Comparison of ENCODE assay signal across 8 cellular contexts in genomic region chr1:1230656-1231399, GRCh38. TPM values are rescaled to one million over a fixed set of nuclear protein-coding genes. Genes with fewer than 3 reads are reported as not detected.
DNase-seq lines count a peak whose midpoint lies in the region; ATAC-seq, FAIRE-seq and TF ChIP-seq lines count a peak whose summit lies in the region.

No MANE protein-coding gene starts in this region.

- no peaks in the 10 kb centered on the region for H3K9me3 Mint-ChIP-seq in T-helper 2 cell treated with Interferon-gamma antibody and Interleukin-4, amounts not matched to agents 5 μg/mL and 100 μg/mL, for 36 hours
- no peaks in the 10 kb centered on the region for H3K9me3 Mint-ChIP-seq in MCF 10A (ENCODE audit: unreplicated experiment)

- POLR2A ChIA-PET in MCF 10A (lab: Yijun Ruan, JAX) (interaction anchor here (0.6 to 2.0 kb wide), 20 partner anchors 9 to 230 kb away, joined by 3 to 9 read pairs (median 4); partner anchors contain the start of genes C1orf159, CCNL2 and ISG15), HepG2 (lab: Yijun Ruan, JAX) (interaction anchor here (0.9 to 2.7 kb wide), 11 partner anchors 9 to 231 kb away, joined by 3 to 25 read pairs (median 6); partner anchors contain the start of genes C1orf159, HES4 and UBE2J2)

- 0 out of 2 replicates have a peak, but pooled peaks cover 3% of the 10 kb centered on the region for H4K20me1 ChIP-seq in HepG2 (ENCODE audit: insufficient read depth, low read length)

- no peaks in the 10 kb centered on the region for H3K9me3 ChIP-seq in HepG2 (ENCODE audit: low read length)
- H3K9me3 ChIP-seq in tibial nerve, result no peaks in the 10 kb centered on the region

- peak overlapping the region; percentile 85 for H3K4me2 ChIP-seq in HepG2 (ENCODE audit: low read depth, low read length)

- intact Hi-C loops in MCF 10A (cut with micrococcal nuclease), result loop anchor here (2.0 to 5.0 kb wide), 2 partner anchors 61 to 108 kb away; no protein-coding TSS in a partner anchor
- intact Hi-C loops in HepG2 (cut with micrococcal nuclease; ENCODE audit: unreplicated experiment), result loop anchor here (5.0 to 10.0 kb wide), 3 partner anchors 56 to 226 kb away; partner anchors contain the start of genes HES4 and TTLL10

- DNase-seq in T-helper 2 cell treated with Interferon-gamma antibody and Interleukin-4, amounts not matched to agents 5 μg/mL and 100 μg/mL, for 36 hours (ENCODE audit: low spot score), result no peak
- DNase-seq in T-helper 2 cell (no peak), MV-4-11 (lab: John Stamatoyannopoulos, UW) (peak; percentile 30), MCF 10A (ENCODE audit: unreplicated experiment) (peak; percentile 64), HepG2 (ENCODE audit: low spot score) (peak; percentile 60), tibial nerve (ENCODE audit: low spot score in 2 of 2) (no peak), NCI-H1092 treated with DMSO at 0.1 percent for 48 hours (lab: John Stamatoyannopoulos, UW) (no peak)

- in situ Hi-C loops in HepG2 (cut with HindIII; ENCODE audit: extremely low pct_ligation_motif_present, low pct_unique_long_range_greater_than_20kb), result no loop called here

- CTCF ChIA-PET in MCF 10A (lab: Yijun Ruan, JAX), result interaction anchor here (0.6 to 1.5 kb wide), 9 partner anchors 11 to 457 kb away, joined by 3 to 8 read pairs (median 3); no protein-coding TSS in a partner anchor
- CTCF ChIA-PET in HepG2 (lab: Yijun Ruan, JAX; ENCODE audit: low intra/inter-chr PET ratio, low total read pairs), result interaction anchor here (1.2 to 2.1 kb wide), 2 partner anchors 107 to 109 kb away, joined by 3 to 5 read pairs; no protein-coding TSS in a partner anchor

- H3K9ac ChIP-seq in HepG2 (ENCODE audit: insufficient read depth, low read depth, low read length), result peak overlapping the region; percentile 98

- H3K4me1 Mint-ChIP-seq in T-helper 2 cell treated with Interferon-gamma antibody and Interleukin-4, amounts not matched to agents 5 μg/mL and 100 μg/mL, for 36 hours (ENCODE audit: low read depth), result peaks cover 12% of the 10 kb centered on the region
- H3K4me1 Mint-ChIP-seq in MCF 10A (ENCODE audit: insufficient read depth, unreplicated experiment), result peaks cover 8% of the 10 kb centered on the region

- H3K27me3 Mint-ChIP-seq in T-helper 2 cell treated with Interferon-gamma antibody and Interleukin-4, amounts not matched to agents 5 μg/mL and 100 μg/mL, for 36 hours (ENCODE audit: low read depth), result no peaks in the 10 kb centered on the region
- H3K27me3 Mint-ChIP-seq in MCF 10A (ENCODE audit: insufficient read depth, unreplicated experiment), result no peaks in the 10 kb centered on the region

- TF ChIP-seq POLR2A in HepG2 (IDR thresholded peaks at IDR 0.05; ENCODE audit: insufficient read depth in 1 of 2, low read depth in 2 of 2, low read length in 2 of 2), result 0 out of 4 replicates have a peak, but pooled peaks of 1 of the 2 experiments have one; percentile 11
- TF ChIP-seq POLR2A in tibial nerve (IDR thresholded peaks at IDR 0.05), result no peak

- FAIRE-seq in HepG2 (lab: Jason Lieb, UNC), result peak; percentile 82

- no peaks in the 10 kb centered on the region; a peak in 1 of 5 replicates for H3K27me3 ChIP-seq in HepG2 (ENCODE audit: control insufficient read depth in 1 of 2, insufficient read depth in 2 of 2, low read length in 2 of 2)
- no peaks in the 10 kb centered on the region for H3K27me3 ChIP-seq in tibial nerve

- peak overlapping the region; percentile 73 to 93 (median 91) for H3K4me3 ChIP-seq in HepG2 (replicated peaks in 1 of 3; ENCODE audit: insufficient read depth in 1 of 3, low read depth in 2 of 3, low read length in 3 of 3)
- H3K4me3 ChIP-seq in tibial nerve, result peak overlapping the region; percentile 76 to 100 (median 97)

- peaks cover 49% of the 10 kb centered on the region for H3K79me2 ChIP-seq in HepG2 (ENCODE audit: insufficient read depth, low read length)

- peak overlapping the region; percentile 86 for H3K27ac Mint-ChIP-seq in T-helper 2 cell treated with Interferon-gamma antibody and Interleukin-4, amounts not matched to agents 5 μg/mL and 100 μg/mL, for 36 hours
- H3K27ac Mint-ChIP-seq in MCF 10A (ENCODE audit: low read depth, unreplicated experiment), result peak overlapping the region; percentile 85

- TF ChIP-seq RAD21 in HepG2 (CRISPR knock-in tag; IDR thresholded peaks at IDR 0.05), result peak; percentile 36; the same call in 1 of the 2 replicates

- TF ChIP-seq CTCF in MCF 10A (IDR thresholded peaks at IDR 0.05; ENCODE audit: unreplicated experiment), result peak; percentile 30
- peak; percentile 45 for TF ChIP-seq CTCF in HepG2 (CRISPR knock-in tag; IDR thresholded peaks at IDR 0.05)
- no peak for TF ChIP-seq CTCF in tibial nerve (IDR thresholded peaks at IDR 0.05)

- WGBS in HepG2 (ENCODE audit: low lambda C conversion rate), result 6% methylated on average over 18 of the region's 24 CpGs
- WGBS in tibial nerve, 2 donors, result 11 to 15% methylated on average over 24 of the region's 24 CpGs

- peak overlapping the region; percentile 88 for H3K27ac ChIP-seq in HepG2 (ENCODE audit: extremely low read length, insufficient read depth, low read length)
- H3K27ac ChIP-seq in tibial nerve, result peak overlapping the region; percentile 72 to 97 (median 90)

- H3K4me3 Mint-ChIP-seq in T-helper 2 cell treated with Interferon-gamma antibody and Interleukin-4, amounts not matched to agents 5 μg/mL and 100 μg/mL, for 36 hours, result peak overlapping the region; percentile 96
- H3K4me3 Mint-ChIP-seq in MCF 10A (ENCODE audit: unreplicated experiment), result peak overlapping the region; percentile 88

- BruUV-seq in MCF 10A (replicated peaks; lab: Mats Ljungman, UMichigan) (TSS peak; percentile 76), HepG2 (replicated peaks; lab: Mats Ljungman, UMichigan) (TSS peak; percentile 84)

- H3K36me3 ChIP-seq in HepG2 (replicated peaks in 1 of 2; ENCODE audit: control insufficient read depth in 1 of 2, insufficient read depth in 2 of 2, low read length in 2 of 2), result peaks cover 13 to 27% of the 10 kb centered on the region in 2 experiments
- peaks cover 0 to 62% (median 10%) of the 10 kb centered on the region in 3 donors for H3K36me3 ChIP-seq in tibial nerve

- TF ChIP-seq EP300 in HepG2 (IDR thresholded peaks at IDR 0.05; ENCODE audit: low read depth in 2 of 2, low read length in 2 of 2) (no peak), HepG2 (CRISPR knock-in tag; IDR thresholded peaks at IDR 0.05; ENCODE audit: borderline replicate concordance) (no peak), tibial nerve (IDR thresholded peaks at IDR 0.05) (no peak)

- H3K36me3 Mint-ChIP-seq in T-helper 2 cell treated with Interferon-gamma antibody and Interleukin-4, amounts not matched to agents 5 μg/mL and 100 μg/mL, for 36 hours (ENCODE audit: low read depth), result peaks cover 36% of the 10 kb centered on the region
- H3K36me3 Mint-ChIP-seq in MCF 10A (ENCODE audit: insufficient read depth, unreplicated experiment), result peaks cover 14% of the 10 kb centered on the region

- no peak overlapping the region for H2AFZ ChIP-seq in HepG2 (ENCODE audit: low read length)

- H3K4me1 ChIP-seq in HepG2 (ENCODE audit: insufficient read depth, low read length) (peaks cover 50% of the 10 kb centered on the region), tibial nerve (peaks cover 0 to 41% (median 21%) of the 10 kb centered on the region in 4 donors)

- peak; percentile 24 for ATAC-seq in HepG2
- ATAC-seq in HG03439 (IDR thresholded peaks at IDR 0.05; ENCODE audit: unreplicated experiment), result no peak

RNA-seq across cellular contexts. Expression of gene SDF4, which starts 1.0 kb away (rescaled TPM):
- total RNA-seq in MCF 10A (2022) (122 and 127 TPM in 2 replicates), HepG2 (2016; rRNA removed; fragmentation: Illumina TruSeq; extraction: Trizol) (45.3 and 107 TPM in 2 replicates), tibial nerve (100 to 1,000 TPM in 3 of 4 donors, 10 to 100 TPM in 1; 93.3 to 170 (median 110) TPM)
- 39.1 and 57.0 TPM in 2 replicates for total RNA-seq in HepG2 (2016; cell fraction: cytosol; rRNA removed; fragmentation: Illumina TruSeq; extraction: Trizol; ENCODE audit: low read depth)
- total RNA-seq in HepG2 (2016; cell fraction: insoluble cytoplasmic fraction; rRNA removed; fragmentation: Illumina TruSeq; extraction: Trizol), result 40.3 and 115 TPM in 2 replicates
- total RNA-seq in HepG2 (2016; cell fraction: membrane; rRNA removed; fragmentation: Illumina TruSeq; extraction: Trizol), result 58.4 and 92.5 TPM in 2 replicates
- total RNA-seq in HepG2 (2016; cell fraction: nucleus; rRNA removed; fragmentation: Illumina TruSeq; extraction: Trizol), result 75.1 and 80.9 TPM in 2 replicates
- 80.8 and 99.6 TPM in 2 replicates for polyA plus RNA-seq in HepG2 (2011; rRNA removed)
- polyA plus RNA-seq in HepG2 (2011; cell fraction: cytosol; rRNA removed), result 96.4 and 116 TPM in 2 replicates
- 152 and 158 TPM in 2 replicates for polyA plus RNA-seq in HepG2 (2011; cell fraction: nucleus; rRNA removed)
- 87.3 and 109 TPM in 2 replicates for polyA plus RNA-seq in HepG2 (2012)
- polyA plus RNA-seq in HepG2 (2016; cell fraction: cytosol; fragmentation: Illumina TruSeq; extraction: Trizol; ENCODE audit: low read depth), result 40.0 and 62.7 TPM in 2 replicates
- 61.8 and 64.5 TPM in 2 replicates for polyA plus RNA-seq in HepG2 (2016; cell fraction: insoluble cytoplasmic fraction; fragmentation: Illumina TruSeq; extraction: Trizol; ENCODE audit: low read depth)
- polyA plus RNA-seq in HepG2 (2016; cell fraction: membrane; fragmentation: Illumina TruSeq; extraction: Trizol; ENCODE audit: low read depth), result 59.1 and 86.8 TPM in 2 replicates
- 181 and 198 TPM in 2 replicates for polyA plus RNA-seq in HepG2 (2016; cell fraction: nucleus; fragmentation: Illumina TruSeq; extraction: Trizol; ENCODE audit: insufficient read depth, low read depth)
- 30.8 and 94.7 TPM in 2 replicates for polyA minus RNA-seq in HepG2 (2011; rRNA and poly(A)+ RNA removed; ENCODE audit: low replicate concordance)
- 43.9 and 48.3 TPM in 2 replicates for polyA minus RNA-seq in HepG2 (2011; cell fraction: cytosol; rRNA and poly(A)+ RNA removed)
- 48.9 and 53.8 TPM in 2 replicates for polyA minus RNA-seq in HepG2 (2011; cell fraction: nucleus; rRNA and poly(A)+ RNA removed)

RNA-seq across cellular contexts. Expression of gene B3GALT6, which starts 1.2 kb away (rescaled TPM):
- 24.6 and 31.5 TPM in 2 replicates for total RNA-seq in MCF 10A (2022)
- total RNA-seq in HepG2 (2016; rRNA removed; fragmentation: Illumina TruSeq; extraction: Trizol), result 9.2 and 14.2 TPM in 2 replicates
- total RNA-seq in HepG2 (2016; cell fraction: cytosol; rRNA removed; fragmentation: Illumina TruSeq; extraction: Trizol; ENCODE audit: low read depth), result 6.4 and 7.6 TPM in 2 replicates
- total RNA-seq in HepG2 (2016; cell fraction: insoluble cytoplasmic fraction; rRNA removed; fragmentation: Illumina TruSeq; extraction: Trizol), result 8.3 and 13.0 TPM in 2 replicates
- total RNA-seq in HepG2 (2016; cell fraction: membrane; rRNA removed; fragmentation: Illumina TruSeq; extraction: Trizol), result 13.3 and 15.5 TPM in 2 replicates
- total RNA-seq in HepG2 (2016; cell fraction: nucleus; rRNA removed; fragmentation: Illumina TruSeq; extraction: Trizol), result 9.0 and 10.2 TPM in 2 replicates
- 3.9 and 5.8 TPM in 2 replicates for polyA plus RNA-seq in HepG2 (2011; rRNA removed)
- 6.9 and 8.0 TPM in 2 replicates for polyA plus RNA-seq in HepG2 (2011; cell fraction: cytosol; rRNA removed)
- 5.4 and 5.5 TPM in 2 replicates for polyA plus RNA-seq in HepG2 (2011; cell fraction: nucleus; rRNA removed)
- 8.3 and 10.4 TPM in 2 replicates for polyA plus RNA-seq in HepG2 (2012)
- polyA plus RNA-seq in HepG2 (2016; cell fraction: cytosol; fragmentation: Illumina TruSeq; extraction: Trizol; ENCODE audit: low read depth), result 7.6 and 8.3 TPM in 2 replicates
- 9.7 and 10.2 TPM in 2 replicates for polyA plus RNA-seq in HepG2 (2016; cell fraction: insoluble cytoplasmic fraction; fragmentation: Illumina TruSeq; extraction: Trizol; ENCODE audit: low read depth)
- 12.7 and 13.5 TPM in 2 replicates for polyA plus RNA-seq in HepG2 (2016; cell fraction: membrane; fragmentation: Illumina TruSeq; extraction: Trizol; ENCODE audit: low read depth)
- 13.7 and 17.1 TPM in 2 replicates for polyA plus RNA-seq in HepG2 (2016; cell fraction: nucleus; fragmentation: Illumina TruSeq; extraction: Trizol; ENCODE audit: insufficient read depth, low read depth)
- polyA minus RNA-seq in HepG2 (2011; rRNA and poly(A)+ RNA removed; ENCODE audit: low replicate concordance), result 7.2 and 12.5 TPM in 2 replicates
- 3.8 and 5.0 TPM in 2 replicates for polyA minus RNA-seq in HepG2 (2011; cell fraction: cytosol; rRNA and poly(A)+ RNA removed)
- polyA minus RNA-seq in HepG2 (2011; cell fraction: nucleus; rRNA and poly(A)+ RNA removed), result 7.8 and 8.1 TPM in 2 replicates
- 10 to 100 TPM; 13.3 to 24.0 (median 21.4) TPM for total RNA-seq in tibial nerve

RNA-seq across cellular contexts. Expression of gene C1QTNF12, which starts 15.7 kb away (rescaled TPM):
- 1.5 and 3.3 TPM in 2 replicates for total RNA-seq in MCF 10A (2022)
- total RNA-seq in HepG2 (2016; rRNA removed; fragmentation: Illumina TruSeq; extraction: Trizol), result 0.29 and 0.64 TPM in 2 replicates
- 0.88 and 0.91 TPM in 2 replicates for total RNA-seq in HepG2 (2016; cell fraction: cytosol; rRNA removed; fragmentation: Illumina TruSeq; extraction: Trizol; ENCODE audit: low read depth)
- 1.0 TPM in 1 of 2 replicates, not detected in the other for total RNA-seq in HepG2 (2016; cell fraction: insoluble cytoplasmic fraction; rRNA removed; fragmentation: Illumina TruSeq; extraction: Trizol)
- 0.28 and 0.80 TPM in 2 replicates for total RNA-seq in HepG2 (2016; cell fraction: membrane; rRNA removed; fragmentation: Illumina TruSeq; extraction: Trizol)
- 0.87 TPM in 1 of 2 replicates, not detected in the other for total RNA-seq in HepG2 (2016; cell fraction: nucleus; rRNA removed; fragmentation: Illumina TruSeq; extraction: Trizol)
- 0.18 and 0.29 TPM in 2 replicates for polyA plus RNA-seq in HepG2 (2011; rRNA removed)
- 0.11 and 0.21 TPM in 2 replicates for polyA plus RNA-seq in HepG2 (2011; cell fraction: cytosol; rRNA removed)
- 4.1 and 5.2 TPM in 2 replicates for polyA plus RNA-seq in HepG2 (2011; cell fraction: nucleus; rRNA removed)
- 1.6 and 2.0 TPM in 2 replicates for polyA plus RNA-seq in HepG2 (2012)
- polyA plus RNA-seq in HepG2 (2016; cell fraction: cytosol; fragmentation: Illumina TruSeq; extraction: Trizol; ENCODE audit: low read depth), result 0.28 and 0.32 TPM in 2 replicates
- polyA plus RNA-seq in HepG2 (2016; cell fraction: insoluble cytoplasmic fraction; fragmentation: Illumina TruSeq; extraction: Trizol; ENCODE audit: low read depth), result not detected in 2 replicates
- not detected in 2 replicates for polyA plus RNA-seq in HepG2 (2016; cell fraction: membrane; fragmentation: Illumina TruSeq; extraction: Trizol; ENCODE audit: low read depth)
- 2.7 and 4.3 TPM in 2 replicates for polyA plus RNA-seq in HepG2 (2016; cell fraction: nucleus; fragmentation: Illumina TruSeq; extraction: Trizol; ENCODE audit: insufficient read depth, low read depth)
- polyA minus RNA-seq in HepG2 (2011; rRNA and poly(A)+ RNA removed; ENCODE audit: low replicate concordance), result 0.36 and 0.40 TPM in 2 replicates
- not detected in 2 replicates for polyA minus RNA-seq in HepG2 (2011; cell fraction: cytosol; rRNA and poly(A)+ RNA removed)
- polyA minus RNA-seq in HepG2 (2011; cell fraction: nucleus; rRNA and poly(A)+ RNA removed), result not detected in 2 replicates
- total RNA-seq in tibial nerve, result 1 to 10 TPM in 3 of 4 donors, under 1 TPM in 1; 0.84 to 3.0 (median 1.8) TPM

RNA-seq across cellular contexts. Expression of gene TNFRSF4, which starts 16.9 kb away (rescaled TPM):
- total RNA-seq in MCF 10A (2022), result not detected in 2 replicates
- not detected in 2 replicates for total RNA-seq in HepG2 (2016; rRNA removed; fragmentation: Illumina TruSeq; extraction: Trizol)
- total RNA-seq in HepG2 (2016; cell fraction: cytosol; rRNA removed; fragmentation: Illumina TruSeq; extraction: Trizol; ENCODE audit: low read depth), result not detected in 2 replicates
- total RNA-seq in HepG2 (2016; cell fraction: insoluble cytoplasmic fraction; rRNA removed; fragmentation: Illumina TruSeq; extraction: Trizol), result not detected in 2 replicates
- total RNA-seq in HepG2 (2016; cell fraction: membrane; rRNA removed; fragmentation: Illumina TruSeq; extraction: Trizol), result not detected in 2 replicates
- total RNA-seq in HepG2 (2016; cell fraction: nucleus; rRNA removed; fragmentation: Illumina TruSeq; extraction: Trizol), result not detected in 2 replicates
- polyA plus RNA-seq in HepG2 (2011; rRNA removed), result 0.21 TPM in 1 of 2 replicates, not detected in the other
- 0.03 TPM in 1 of 2 replicates, not detected in the other for polyA plus RNA-seq in HepG2 (2011; cell fraction: cytosol; rRNA removed)
- polyA plus RNA-seq in HepG2 (2011; cell fraction: nucleus; rRNA removed), result 0.18 and 0.28 TPM in 2 replicates
- polyA plus RNA-seq in HepG2 (2012), result not detected in 2 replicates
- not detected in 2 replicates for polyA plus RNA-seq in HepG2 (2016; cell fraction: cytosol; fragmentation: Illumina TruSeq; extraction: Trizol; ENCODE audit: low read depth)
- polyA plus RNA-seq in HepG2 (2016; cell fraction: insoluble cytoplasmic fraction; fragmentation: Illumina TruSeq; extraction: Trizol; ENCODE audit: low read depth), result not detected in 2 replicates
- polyA plus RNA-seq in HepG2 (2016; cell fraction: membrane; fragmentation: Illumina TruSeq; extraction: Trizol; ENCODE audit: low read depth), result not detected in 2 replicates
- not detected in 2 replicates for polyA plus RNA-seq in HepG2 (2016; cell fraction: nucleus; fragmentation: Illumina TruSeq; extraction: Trizol; ENCODE audit: insufficient read depth, low read depth)
- polyA minus RNA-seq in HepG2 (2011; rRNA and poly(A)+ RNA removed; ENCODE audit: low replicate concordance), result not detected in 2 replicates
- polyA minus RNA-seq in HepG2 (2011; cell fraction: cytosol; rRNA and poly(A)+ RNA removed), result not detected in 2 replicates
- polyA minus RNA-seq in HepG2 (2011; cell fraction: nucleus; rRNA and poly(A)+ RNA removed), result not detected in 2 replicates
- total RNA-seq in tibial nerve, result 1 to 10 TPM in 2 of 4 donors, under 1 TPM in 2; 0.39 to 3.7 (median 0.97) TPM

RNA-seq across cellular contexts. Expression of gene TNFRSF18, which starts 24.4 kb away (rescaled TPM):
- total RNA-seq in MCF 10A (2022), result not detected in 2 replicates
- not detected in 2 replicates for total RNA-seq in HepG2 (2016; rRNA removed; fragmentation: Illumina TruSeq; extraction: Trizol)
- total RNA-seq in HepG2 (2016; cell fraction: cytosol; rRNA removed; fragmentation: Illumina TruSeq; extraction: Trizol; ENCODE audit: low read depth), result not detected in 2 replicates
- total RNA-seq in HepG2 (2016; cell fraction: insoluble cytoplasmic fraction; rRNA removed; fragmentation: Illumina TruSeq; extraction: Trizol), result not detected in 2 replicates
- not detected in 2 replicates for total RNA-seq in HepG2 (2016; cell fraction: membrane; rRNA removed; fragmentation: Illumina TruSeq; extraction: Trizol)
- not detected in 2 replicates for total RNA-seq in HepG2 (2016; cell fraction: nucleus; rRNA removed; fragmentation: Illumina TruSeq; extraction: Trizol)
- polyA plus RNA-seq in HepG2 (2011; rRNA removed), result not detected in 2 replicates
- polyA plus RNA-seq in HepG2 (2011; cell fraction: cytosol; rRNA removed), result not detected in 2 replicates
- 0.19 TPM in 1 of 2 replicates, not detected in the other for polyA plus RNA-seq in HepG2 (2011; cell fraction: nucleus; rRNA removed)
- polyA plus RNA-seq in HepG2 (2012), result not detected in 2 replicates
- not detected in 2 replicates for polyA plus RNA-seq in HepG2 (2016; cell fraction: cytosol; fragmentation: Illumina TruSeq; extraction: Trizol; ENCODE audit: low read depth)
- polyA plus RNA-seq in HepG2 (2016; cell fraction: insoluble cytoplasmic fraction; fragmentation: Illumina TruSeq; extraction: Trizol; ENCODE audit: low read depth), result not detected in 2 replicates
- polyA plus RNA-seq in HepG2 (2016; cell fraction: membrane; fragmentation: Illumina TruSeq; extraction: Trizol; ENCODE audit: low read depth), result not detected in 2 replicates
- not detected in 2 replicates for polyA plus RNA-seq in HepG2 (2016; cell fraction: nucleus; fragmentation: Illumina TruSeq; extraction: Trizol; ENCODE audit: insufficient read depth, low read depth)
- not detected in 2 replicates for polyA minus RNA-seq in HepG2 (2011; rRNA and poly(A)+ RNA removed; ENCODE audit: low replicate concordance)
- not detected in 2 replicates for polyA minus RNA-seq in HepG2 (2011; cell fraction: cytosol; rRNA and poly(A)+ RNA removed)
- polyA minus RNA-seq in HepG2 (2011; cell fraction: nucleus; rRNA and poly(A)+ RNA removed), result not detected in 2 replicates
- under 1 TPM in 1 of 4 donors, not detected in 3; 0.44 TPM for total RNA-seq in tibial nerve

Comparison
In these comparisons a context has a peak if more than half of its experiments do, and no peak if none do; other contexts are left out.
1. DNase-seq: peak in MV-4-11 (single experiment), MCF 10A (single experiment) and HepG2 (single experiment); none in T-helper 2 cell treated with Interferon-gamma antibody and Interleukin-4, amounts not matched to agents 5 μg/mL and 100 μg/mL, for 36 hours (single experiment), T-helper 2 cell (0 of 5), tibial nerve (0 of 2) and NCI-H1092 treated with DMSO at 0.1 percent for 48 hours (single experiment).
2. CTCF ChIP-seq: peak in MCF 10A (single experiment) and HepG2 (single experiment); none in tibial nerve (0 of 5).